ENCODE assay signal across 30 cellular contexts in genomic region chr4:71466775-71467174, GRCh38.
"Had no signal": no experiment of that assay in that cellular context is flagged by ENCODE, and none has a peak within 500 bp of the region (broad histone marks: within the 10 kb centered on the region; RNA-seq: fewer than 3 reads in every experiment).

No MANE protein-coding gene starts in this region.

- H3K9ac ChIP-seq: SK-N-SH had no signal

- H3K4me3 ChIP-seq: Peyer's patch, SJSA1 had no signal

- H3K27me3 ChIP-seq: brain microvascular endothelial cell, Peyer's patch, SJSA1 had no signal

- ATAC-seq: activated T-cell treated with anti-CD3 and anti-CD28 coated beads, Interleukin-2, amount 50 U/mL, for 4 hours; PC-3 had no signal

- H3K9me3 ChIP-seq: Peyer's patch, SJSA1, SK-N-SH had no signal

- H3K4me1 ChIP-seq: Peyer's patch, SJSA1 had no signal

- H3K4me2 ChIP-seq: SK-N-SH had no signal

- H3K36me3 ChIP-seq: brain microvascular endothelial cell, Peyer's patch, SJSA1 had no signal

- H3K27ac ChIP-seq: brain microvascular endothelial cell, Peyer's patch, SJSA1 had no signal

- DNase-seq: activated B cell treated with CpG ODN at 0.5 μM for 24 hours; activated CD4-positive, alpha-beta memory T cell treated with anti-CD3 and anti-CD28 coated beads for 36 hours; activated CD4-positive, alpha-beta T cell treated with anti-CD3 and anti-CD28 coated beads for 4 hours; activated CD4-positive, alpha-beta T cell treated with anti-CD3 and anti-CD28 coated beads, Interleukin-2, amount 50 U/mL, for 1 hour; activated CD4-positive, CD25-positive, alpha-beta regulatory T cell treated with anti-CD3 and anti-CD28 coated beads, Interleukin-2, amount 50 U/mL, for 72 hours; activated CD8-positive, alpha-beta memory T cell treated with anti-CD3 and anti-CD28 coated beads, Interleukin-2, amount 50 U/mL, for 4 hours; activated gamma-delta T cell treated with Interleukin-2 at 50 U/mL for 16 hours; activated naive CD4-positive, alpha-beta T cell treated with anti-CD3 and anti-CD28 coated beads, Interleukin-2, amount 50 U/mL, for 16 hours; activated naive CD8-positive, alpha-beta T cell treated with anti-CD3 and anti-CD28 coated beads for 36 hours; activated T-cell treated with anti-CD3 and anti-CD28 coated beads for 4 hours; activated T-cell treated with anti-CD3 and anti-CD28 coated beads, Interleukin-2, amount 50 U/mL, for 4 hours; amniotic stem cell; aorta; brain microvascular endothelial cell; central memory CD4-positive, alpha-beta T cell; NCI-H1092 treated with DMSO at 0.1 percent for 48 hours; NCI-H1417; NCI-H146; NCI-H187; NCI-H2029 treated with DMSO at 0.1 percent for 48 hours; NCI-H2107; NCI-H226; NCI-H446 treated with DMSO at 0.1 percent for 48 hours; NCI-H69; PC-3; Peyer's patch; RPMI8226; SHP77 treated with DMSO at 0.1 percent for 48 hours; SK-N-SH had no signal
